In the genomic region with DNA sequence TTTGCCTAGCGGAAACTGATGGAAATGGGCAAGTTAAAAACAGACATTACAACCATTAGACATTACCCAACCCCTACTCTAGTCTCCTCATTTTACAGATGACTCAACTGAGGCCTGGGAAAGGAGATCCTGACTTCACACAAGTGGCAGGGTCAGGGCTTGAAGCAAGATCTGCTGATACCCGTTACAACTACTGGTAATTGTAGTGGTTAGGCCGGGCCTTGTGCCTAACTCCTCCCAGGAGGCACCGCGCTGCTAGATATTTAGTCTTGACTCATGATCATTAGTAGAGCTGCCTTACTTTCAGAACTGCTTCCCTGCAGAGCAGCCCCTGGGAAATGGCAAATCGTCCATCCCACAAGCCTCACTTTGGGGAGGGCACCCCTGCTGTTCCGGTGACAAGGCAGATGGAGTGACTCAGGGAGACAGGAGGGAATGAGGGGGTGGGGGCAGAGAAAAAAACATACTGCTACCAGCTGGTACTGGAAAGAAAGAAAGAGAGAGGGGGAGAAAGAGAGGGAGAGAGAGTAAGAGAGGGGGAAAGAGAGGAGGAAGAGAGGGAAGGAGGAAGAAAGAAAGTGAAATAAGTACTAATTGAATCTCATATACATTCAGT, we compare ENCODE assay signal across 8 cellular contexts. TPM values are rescaled to one million over a fixed set of nuclear protein-coding genes. Genes with fewer than 3 reads are reported as not detected.
DNase-seq lines count a peak whose midpoint lies in the region; TF ChIP-seq lines count a peak whose summit lies in the region.

No MANE protein-coding gene starts in this region.

- DNase-seq in Daoy (ENCODE audit: low read depth) (peak; percentile 92), HFF-Myc (ENCODE audit: extremely low read depth, low read depth) (peak; percentile 52), SIG-M5 treated with dmso at 0.1 percent for 504 hours (lab: John Stamatoyannopoulos, UW; ENCODE audit: unreplicated experiment) (peak; percentile 90), amniotic stem cell (lab: John Stamatoyannopoulos, UW) (peak; percentile 19), iris pigment epithelial cell (ENCODE audit: low read depth) (peak; percentile 80), NCI-H2081 treated with DMSO at 0.1 percent for 48 hours (lab: John Stamatoyannopoulos, UW) (no peak), COLO668 (lab: John Stamatoyannopoulos, UW; ENCODE audit: unreplicated experiment) (no peak)
- peak; percentile 68 for DNase-seq in stimulated activated CD8-positive, alpha-beta memory T cell treated with anti-CD3 and anti-CD28 coated beads, Interleukin-4, amount 100 ng/mL, for 48 hours

- TF ChIP-seq CTCF in HFF-Myc (IDR thresholded peaks at IDR 0.05; ENCODE audit: low read depth, low read length, missing control alignments) = no peak

- H3K4me3 ChIP-seq in HFF-Myc (replicated peaks; ENCODE audit: low read depth, low read length) = no peak overlapping the region

RNA-seq across cellular contexts. Expression of a gene that starts 12.2 kb away (rescaled TPM):
- total RNA-seq in Daoy (2014; rRNA removed; shearing (Covaris generic)) = 3.3 and 7.6 TPM in 2 replicates

Comparison
In these comparisons a context has a peak if more than half of its experiments do, and no peak if none do; other contexts are left out.
1. DNase-seq: peak in Daoy (single experiment), HFF-Myc (single experiment), SIG-M5 treated with dmso at 0.1 percent for 504 hours (single experiment), amniotic stem cell (single experiment), iris pigment epithelial cell (single experiment) and stimulated activated CD8-positive, alpha-beta memory T cell treated with anti-CD3 and anti-CD28 coated beads, Interleukin-4, amount 100 ng/mL, for 48 hours (single experiment); none in NCI-H2081 treated with DMSO at 0.1 percent for 48 hours (single experiment) and COLO668 (single experiment).